ENCODE assay signal across 8 cellular contexts in genomic region chr14:34554540-34555250, GRCh38. TPM values are rescaled to one million over a fixed set of nuclear protein-coding genes. Genes with fewer than 3 reads are reported as not detected.
DNase-seq lines count a peak whose midpoint lies in the region; ATAC-seq and TF ChIP-seq lines count a peak whose summit lies in the region.

No MANE protein-coding gene starts in this region.

- H3K56ac ChIP-seq in mesendoderm (ENCODE audit: low read length) = no peak overlapping the region

- TF ChIP-seq POLR2A in heart left ventricle (IDR thresholded peaks at IDR 0.05) = no peak
- no peak for TF ChIP-seq POLR2A in upper lobe of left lung (IDR thresholded peaks at IDR 0.05)

- H3K4me1 Mint-ChIP-seq in activated naive CD8-positive, alpha-beta T cell (ENCODE audit: low read depth) = peaks cover 16% of the 10 kb centered on the region

- H3K27me3 ChIP-seq in heart left ventricle (no peaks in the 10 kb centered on the region), mesendoderm (ENCODE audit: insufficient read depth, low read length, poor library complexity) (no peaks in the 10 kb centered on the region), upper lobe of left lung (no peaks in the 10 kb centered on the region)

- 59 to 66% (median 62%) methylated on average over 9 of the region's 9 CpGs for WGBS in heart left ventricle, 4 donors
- WGBS in mesendoderm (ENCODE audit: extremely low coverage, insufficient coverage, low lambda C conversion rate) = no CpG with 5 or more reads among the region's 9 CpGs
- WGBS in upper lobe of left lung, 2 donors = 56 to 71% methylated on average over 9 of the region's 9 CpGs

- no peak for TF ChIP-seq CTCF in heart left ventricle (IDR thresholded peaks at IDR 0.05)
- no peak for TF ChIP-seq CTCF in upper lobe of left lung (IDR thresholded peaks at IDR 0.05)

- no peaks in the 10 kb centered on the region for H3K9me3 ChIP-seq in heart left ventricle
- H3K9me3 ChIP-seq in upper lobe of left lung = no peaks in the 10 kb centered on the region

- no peak overlapping the region for H3K9ac ChIP-seq in mesendoderm (ENCODE audit: low read length)

- no peaks in the 10 kb centered on the region for H3K79me2 ChIP-seq in mesendoderm (ENCODE audit: control insufficient read depth, insufficient read depth, low read length)

- no peak overlapping the region for H3K4me2 ChIP-seq in mesendoderm (ENCODE audit: low read length)

- DNase-seq in heart left ventricle (no peak), cardiac septum (ENCODE audit: low spot score) (no peak), mesendoderm (peak; percentile 51), upper lobe of left lung (no peak), DMS 273 treated with DMSO at 0.1 percent for 48 hours (lab: John Stamatoyannopoulos, UW) (no peak), left lobe of liver (ENCODE audit: low spot score) (no peak)

- no peak overlapping the region for H3K18ac ChIP-seq in mesendoderm (ENCODE audit: low read length)

- peak overlapping the region; percentile 70 for H3K27ac Mint-ChIP-seq in activated naive CD8-positive, alpha-beta T cell

- TF ChIP-seq EP300 in upper lobe of left lung (IDR thresholded peaks at IDR 0.05) = no peak

- no peak overlapping the region for H3K23ac ChIP-seq in mesendoderm (ENCODE audit: low read length)

- H3K4me3 ChIP-seq in heart left ventricle (peak overlapping the region in 2 of 12 donors; percentile 7 to 11), mesendoderm (ENCODE audit: low read length) (no peak overlapping the region), upper lobe of left lung (peak overlapping the region in 1 of 4 donors; percentile 3)

- H2BK5ac ChIP-seq in mesendoderm (ENCODE audit: low read length) = no peak overlapping the region

- intact Hi-C loops in heart left ventricle (cut with DNase I) (no loop called here), cardiac septum (cut with DNase I) (no loop called here)

- H4K8ac ChIP-seq in mesendoderm (ENCODE audit: low read depth, low read length) = no peak overlapping the region

- no peak overlapping the region for H3K4ac ChIP-seq in mesendoderm (ENCODE audit: low read depth, low read length)

- H3K36me3 Mint-ChIP-seq in activated naive CD8-positive, alpha-beta T cell = no peaks in the 10 kb centered on the region

- ATAC-seq in heart left ventricle = no peak
- no peak for ATAC-seq in upper lobe of left lung (ENCODE audit: low FRiP score in 2 of 2)
- no peak for ATAC-seq in HG03039 (IDR thresholded peaks at IDR 0.05; ENCODE audit: unreplicated experiment)
- no peak for ATAC-seq in left lobe of liver

- peaks cover 0 to 9% (median 0%) of the 10 kb centered on the region in 12 donors for H3K4me1 ChIP-seq in heart left ventricle
- no peaks in the 10 kb centered on the region for H3K4me1 ChIP-seq in mesendoderm (ENCODE audit: control insufficient read depth, low read depth, low read length)
- H3K4me1 ChIP-seq in upper lobe of left lung = peaks cover 4 to 11% (median 9%) of the 10 kb centered on the region in 4 donors

- no peak overlapping the region for H2BK15ac ChIP-seq in mesendoderm (replicated peaks; ENCODE audit: low read depth)

- no peaks in the 10 kb centered on the region for H3K27me3 Mint-ChIP-seq in activated naive CD8-positive, alpha-beta T cell

- peak overlapping the region in 7 of 12 donors; percentile 0 to 74 (median 22) for H3K27ac ChIP-seq in heart left ventricle
- H3K27ac ChIP-seq in mesendoderm (ENCODE audit: low read depth, low read length) = no peak overlapping the region
- H3K27ac ChIP-seq in upper lobe of left lung = peak overlapping the region; percentile 30 to 70 (median 50)

- H2BK120ac ChIP-seq in mesendoderm (ENCODE audit: low read depth, low read length) = no peak overlapping the region

- no peaks in the 10 kb centered on the region for H3K36me3 ChIP-seq in heart left ventricle
- no peaks in the 10 kb centered on the region for H3K36me3 ChIP-seq in mesendoderm (ENCODE audit: control insufficient read depth, insufficient read depth, low read length)
- H3K36me3 ChIP-seq in upper lobe of left lung = no peaks in the 10 kb centered on the region

- no peak overlapping the region for H2AK5ac ChIP-seq in mesendoderm (ENCODE audit: low read length)

- peaks cover 8% of the 10 kb centered on the region for H3K9me3 Mint-ChIP-seq in activated naive CD8-positive, alpha-beta T cell (ENCODE audit: low read depth)

- H3K79me1 ChIP-seq in mesendoderm (ENCODE audit: low read length) = no peaks in the 10 kb centered on the region

- peak overlapping the region; percentile 66 for H3K4me3 Mint-ChIP-seq in activated naive CD8-positive, alpha-beta T cell

- no peak overlapping the region for H4K5ac ChIP-seq in mesendoderm (ENCODE audit: low read length)

RNA-seq across cellular contexts. Expression of gene EAPP, which starts 15.2 kb away (rescaled TPM):
- total RNA-seq in heart left ventricle (10 to 100 TPM; 11.4 to 28.5 (median 19.4) TPM), cardiac septum (17.1 TPM), upper lobe of left lung (10 to 100 TPM; 12.5 to 30.6 (median 27.6) TPM), left lobe of liver (15.5 TPM)
- polyA plus RNA-seq in heart left ventricle = 10 to 100 TPM; 19.8 to 22.2 TPM
- polyA plus RNA-seq in mesendoderm (2013, experiment 1 of 2) = 48.2 TPM
- 49.0 TPM for polyA plus RNA-seq in mesendoderm (2013, experiment 2 of 2)
